Comparison of ENCODE assay signal across 8 cellular contexts in genomic region chr17:81518785-81519283, GRCh38. TPM values are rescaled to one million over a fixed set of nuclear protein-coding genes. Genes with fewer than 3 reads are reported as not detected.
DNase-seq lines count a peak whose midpoint lies in the region; ATAC-seq and TF ChIP-seq lines count a peak whose summit lies in the region.

No MANE protein-coding gene starts in this region.

- POLR2A ChIA-PET in CD4-positive, alpha-beta memory T cell (lab: Charles Lee; ENCODE audit: partially characterized antibody), result interaction anchor here (0.7 to 4.8 kb wide), 12 partner anchors 10 to 1299 kb away, joined by 3 to 53 read pairs (median 3); partner anchors contain the start of genes BAHCC1, FAAP100, MCRIP1 and SLC38A10

- no peaks in the 10 kb centered on the region for H3K9me3 ChIP-seq in CD4-positive, alpha-beta memory T cell (ENCODE audit: control insufficient read depth in 1 of 2, low read length in 2 of 2)
- H3K9me3 ChIP-seq in ascending aorta, result no peaks in the 10 kb centered on the region
- no peaks in the 10 kb centered on the region for H3K9me3 ChIP-seq in subcutaneous abdominal adipose tissue (ENCODE audit: control insufficient read depth in 5 of 5, low read length in 5 of 5)

- peaks cover 8 to 26% (median 19%) of the 10 kb centered on the region in 4 donors for H3K4me1 Mint-ChIP-seq in CD4-positive, alpha-beta memory T cell
- H3K4me1 Mint-ChIP-seq in immature natural killer cell, result peaks cover 32 to 33% of the 10 kb centered on the region in 2 donors

- H3K27me3 ChIP-seq in CD4-positive, alpha-beta memory T cell (ENCODE audit: insufficient read depth, low read length), result no peaks in the 10 kb centered on the region
- H3K27me3 ChIP-seq in ascending aorta (no peaks in the 10 kb centered on the region), subcutaneous abdominal adipose tissue (ENCODE audit: control insufficient read depth in 5 of 5, insufficient read depth in 4 of 5, low read length in 5 of 5) (peaks cover 20 to 47% (median 27%) of the 10 kb centered on the region in 5 donors)

- H3K4me1 ChIP-seq in CD4-positive, alpha-beta memory T cell (ENCODE audit: insufficient read depth, low read length), result peaks cover 37% of the 10 kb centered on the region
- peaks cover 21 to 44% of the 10 kb centered on the region in 2 donors for H3K4me1 ChIP-seq in ascending aorta
- H3K4me1 ChIP-seq in subcutaneous abdominal adipose tissue (ENCODE audit: control insufficient read depth in 5 of 5, insufficient read depth in 5 of 5, low read length in 5 of 5), result peaks cover 2 to 54% (median 49%) of the 10 kb centered on the region in 5 donors

- peak overlapping the region in 1 of 2 donors; percentile 55 for H3K4me3 ChIP-seq in CD4-positive, alpha-beta memory T cell (ENCODE audit: low read length in 2 of 2)
- H3K4me3 ChIP-seq in ascending aorta, result peak overlapping the region; percentile 65 to 96
- peak overlapping the region in 4 of 5 donors; percentile 0 to 63 (median 48) for H3K4me3 ChIP-seq in subcutaneous abdominal adipose tissue (ENCODE audit: low read depth in 1 of 5, low read length in 5 of 5)

- H3K9me3 Mint-ChIP-seq in CD4-positive, alpha-beta memory T cell, result no peaks in the 10 kb centered on the region
- H3K9me3 Mint-ChIP-seq in immature natural killer cell, result no peaks in the 10 kb centered on the region

- DNase-seq in CD4-positive, alpha-beta memory T cell, result peak in 1 of 5 donors; percentile 15
- peak; percentile 11 for DNase-seq in HK-2 (ENCODE audit: unreplicated experiment)
- DNase-seq in ascending aorta (ENCODE audit: low spot score in 2 of 2), result no peak
- DNase-seq in immature natural killer cell, result no peak
- DNase-seq in ureter (ENCODE audit: low spot score), result no peak

- no peaks in the 10 kb centered on the region for H3K36me3 ChIP-seq in CD4-positive, alpha-beta memory T cell (ENCODE audit: insufficient read depth, low read length)
- H3K36me3 ChIP-seq in ascending aorta, result no peaks in the 10 kb centered on the region
- H3K36me3 ChIP-seq in subcutaneous abdominal adipose tissue (ENCODE audit: control insufficient read depth in 5 of 5, insufficient read depth in 5 of 5, low read length in 5 of 5), result no peaks in the 10 kb centered on the region

- CTCF ChIA-PET in CD4-positive, alpha-beta memory T cell (lab: Charles Lee; ENCODE audit: partially characterized antibody), result interaction anchor here (0.7 to 4.7 kb wide), 8 partner anchors 8 to 82 kb away, joined by 3 to 42 read pairs (median 7); partner anchors contain the start of gene FAAP100

- H3K36me3 Mint-ChIP-seq in CD4-positive, alpha-beta memory T cell, result no peaks in the 10 kb centered on the region
- H3K36me3 Mint-ChIP-seq in immature natural killer cell, result peaks cover 0 to 4% (median 0%) of the 10 kb centered on the region in 3 donors

- no peak for ATAC-seq in HG02884 (IDR thresholded peaks at IDR 0.05; ENCODE audit: unreplicated experiment)
- no peak for ATAC-seq in GM21717 (IDR thresholded peaks at IDR 0.05; ENCODE audit: unreplicated experiment)

- H3K9ac ChIP-seq in subcutaneous abdominal adipose tissue (ENCODE audit: low read length in 5 of 5), result no peak overlapping the region

- peak overlapping the region in 4 of 8 donors; percentile 39 to 72 (median 62) for H3K4me3 Mint-ChIP-seq in CD4-positive, alpha-beta memory T cell
- H3K4me3 Mint-ChIP-seq in immature natural killer cell, result peak overlapping the region in 3 of 5 donors; percentile 21 to 40 (median 29)

- no peak for TF ChIP-seq CTCF in ascending aorta (IDR thresholded peaks at IDR 0.05)

- intact Hi-C loops in CD4-positive, alpha-beta memory T cell (cut with micrococcal nuclease), result loop anchor here (1.0 kb wide), 1 partner anchor 34 kb away; no protein-coding TSS in a partner anchor
- intact Hi-C loops in ascending aorta (cut with DNase I), result loop anchor here (2.0 to 10.0 kb wide), 2 partner anchors 82 to 346 kb away; partner anchors contain the start of gene P4HB

- H3K27ac Mint-ChIP-seq in CD4-positive, alpha-beta memory T cell, result peak overlapping the region in 1 of 7 donors; percentile 48
- no peak overlapping the region for H3K27ac Mint-ChIP-seq in immature natural killer cell

- no peaks in the 10 kb centered on the region for H3K27me3 Mint-ChIP-seq in CD4-positive, alpha-beta memory T cell
- H3K27me3 Mint-ChIP-seq in immature natural killer cell (ENCODE audit: low read depth in 3 of 3), result peaks cover 2 to 16% (median 3%) of the 10 kb centered on the region in 3 donors

- H3K27ac ChIP-seq in CD4-positive, alpha-beta memory T cell (ENCODE audit: low read depth, low read length), result peak overlapping the region; percentile 43
- H3K27ac ChIP-seq in ascending aorta (peak overlapping the region; percentile 95 to 100), subcutaneous abdominal adipose tissue (ENCODE audit: low read depth, low read length) (no peak overlapping the region)

RNA-seq across cellular contexts. Expression of gene ACTG1, which starts 6.2 kb away (rescaled TPM):
- 1,000 to 10,000 TPM; 1,031 to 1,038 TPM for total RNA-seq in CD4-positive, alpha-beta memory T cell
- polyA plus RNA-seq in CD4-positive, alpha-beta memory T cell, result 1,000 to 10,000 TPM; 1,338 to 1,651 TPM
- total RNA-seq in ascending aorta (6,075 TPM), ureter (3,857 TPM)
- polyA plus RNA-seq in immature natural killer cell, result 1,000 to 10,000 TPM; 1,637 to 3,074 (median 2,788) TPM

RNA-seq across cellular contexts. Expression of gene FSCN2, which starts 9.3 kb away (rescaled TPM):
- total RNA-seq in CD4-positive, alpha-beta memory T cell, result 1 to 10 TPM in 1 of 2 experiments, under 1 TPM in 1; 0.75 to 1.0 TPM
- under 1 TPM in 1 of 2 donors, not detected in 1; 0.20 TPM for polyA plus RNA-seq in CD4-positive, alpha-beta memory T cell
- total RNA-seq in ascending aorta, result not detected
- under 1 TPM in 1 of 3 donors, not detected in 2; 0.23 TPM for polyA plus RNA-seq in immature natural killer cell
- 4.2 TPM for total RNA-seq in ureter

RNA-seq across cellular contexts. Expression of gene FAAP100, which starts 33.3 kb away (rescaled TPM):
- 10 to 100 TPM; 51.0 to 56.0 TPM for total RNA-seq in CD4-positive, alpha-beta memory T cell
- 10 to 100 TPM in 1 of 2 donors, 1 to 10 TPM in 1; 8.5 to 16.8 TPM for polyA plus RNA-seq in CD4-positive, alpha-beta memory T cell
- 75.6 TPM for total RNA-seq in ascending aorta
- polyA plus RNA-seq in immature natural killer cell, result 10 to 100 TPM; 11.4 to 25.0 (median 14.5) TPM
- total RNA-seq in ureter, result 37.1 TPM
